9 cellular contexts compared by ENCODE assay signal in genomic region chr12:114625294-114625851, GRCh38. TPM values are rescaled to one million over a fixed set of nuclear protein-coding genes. Genes with fewer than 3 reads are reported as not detected.
DNase-seq lines count a peak whose midpoint lies in the region; ATAC-seq, FAIRE-seq and TF ChIP-seq lines count a peak whose summit lies in the region.
"Had no signal": no experiment of that assay in that cellular context is flagged by ENCODE, and none has a peak within 500 bp of the region (broad histone marks: within the 10 kb centered on the region; RNA-seq: fewer than 3 reads in every experiment).

No MANE protein-coding gene starts in this region.

- peak; percentile 56 for DNase-seq in ACHN
- peak; percentile 62 for DNase-seq in GM03348 (ENCODE audit: low spot score)
- DNase-seq in NAMALWA (ENCODE audit: low spot score), result peak; percentile 61
- peak; percentile 72 for DNase-seq in activated CD8-positive, alpha-beta T cell treated with anti-CD3 and anti-CD28 coated beads for 36 hours
- DNase-seq in glomerular endothelial cell (ENCODE audit: extremely low read depth, low read depth, low spot score), result peak; percentile 14
- DNase-seq in stimulated activated CD4-positive, alpha-beta T cell treated with anti-CD3 and anti-CD28 coated beads, Interleukin-2, amount 100 ng/mL, for 4 hours (ENCODE audit: low read depth), result peak; percentile 6
- no peak for DNase-seq in NCI-H128 (lab: John Stamatoyannopoulos, UW; ENCODE audit: unreplicated experiment)
- DNase-seq in frontal cortex (ENCODE audit: low spot score in 2 of 2), result no peak

- H3K9me3 Mint-ChIP-seq in activated CD8-positive, alpha-beta T cell treated with anti-CD3 and anti-CD28 coated beads for 36 hours, result no peaks in the 10 kb centered on the region

- H3K27me3 Mint-ChIP-seq in activated CD8-positive, alpha-beta T cell treated with anti-CD3 and anti-CD28 coated beads for 36 hours, result peaks cover 4% of the 10 kb centered on the region

- intact Hi-C loops in activated CD8-positive, alpha-beta T cell treated with anti-CD3 and anti-CD28 coated beads for 36 hours (cut with micrococcal nuclease), result no loop called here

- in situ Hi-C loops in ACHN (cut with HindIII; ENCODE audit: low pct_ligation_motif_present, low pct_unique_long_range_greater_than_20kb, low sequenced_read_pairs), result no loop called here

- no peak for ATAC-seq in activated CD8-positive, alpha-beta T cell treated with anti-CD3 and anti-CD28 coated beads for 36 hours

- peak; percentile 57 for TF ChIP-seq CTCF in activated CD8-positive, alpha-beta T cell treated with anti-CD3 and anti-CD28 coated beads for 36 hours (IDR thresholded peaks at IDR 0.05)

- CTCF ChIA-PET in activated CD8-positive, alpha-beta T cell treated with anti-CD3 and anti-CD28 coated beads for 36 hours (lab: Charles Lee), result interaction anchor here (0.8 kb wide), 1 partner anchor 8 kb away, joined by 4 read pairs; no protein-coding TSS in a partner anchor

- no peak overlapping the region for H3K4me3 Mint-ChIP-seq in activated CD8-positive, alpha-beta T cell treated with anti-CD3 and anti-CD28 coated beads for 36 hours
- H3K4me3 Mint-ChIP-seq: memory B cell had no signal

- POLR2A ChIA-PET in activated CD8-positive, alpha-beta T cell treated with anti-CD3 and anti-CD28 coated beads for 36 hours (lab: Charles Lee), result no interaction called here

- FAIRE-seq in frontal cortex (lab: Jason Lieb, UNC), result no peak

- H3K36me3 Mint-ChIP-seq in activated CD8-positive, alpha-beta T cell treated with anti-CD3 and anti-CD28 coated beads for 36 hours (ENCODE audit: low read depth), result no peaks in the 10 kb centered on the region
- H3K36me3 Mint-ChIP-seq: memory B cell had no signal

- H3K4me1 Mint-ChIP-seq in activated CD8-positive, alpha-beta T cell treated with anti-CD3 and anti-CD28 coated beads for 36 hours (ENCODE audit: low read depth), result no peaks in the 10 kb centered on the region
- H3K4me1 Mint-ChIP-seq: memory B cell had no signal

- H3K27ac Mint-ChIP-seq in activated CD8-positive, alpha-beta T cell treated with anti-CD3 and anti-CD28 coated beads for 36 hours, result no peak overlapping the region
- H3K27ac Mint-ChIP-seq: memory B cell had no signal

RNA-seq across cellular contexts. Expression of gene TBX3, which starts 58.6 kb away (rescaled TPM):
- total RNA-seq in activated CD8-positive, alpha-beta T cell treated with anti-CD3 and anti-CD28 coated beads for 36 hours, result not detected
- total RNA-seq in glomerular endothelial cell (6.8 and 6.9 TPM in 2 replicates), frontal cortex (1.6 TPM)

Comparison
In these comparisons a context has a peak if more than half of its experiments do, and no peak if none do; other contexts are left out.
1. DNase-seq: peak in ACHN (single experiment), GM03348 (single experiment), NAMALWA (single experiment), activated CD8-positive, alpha-beta T cell treated with anti-CD3 and anti-CD28 coated beads for 36 hours (single experiment), glomerular endothelial cell (single experiment) and stimulated activated CD4-positive, alpha-beta T cell treated with anti-CD3 and anti-CD28 coated beads, Interleukin-2, amount 100 ng/mL, for 4 hours (single experiment); none in NCI-H128 (single experiment) and frontal cortex (0 of 2).